ENCODE assay signal across 1 cellular context in the genomic region with DNA sequence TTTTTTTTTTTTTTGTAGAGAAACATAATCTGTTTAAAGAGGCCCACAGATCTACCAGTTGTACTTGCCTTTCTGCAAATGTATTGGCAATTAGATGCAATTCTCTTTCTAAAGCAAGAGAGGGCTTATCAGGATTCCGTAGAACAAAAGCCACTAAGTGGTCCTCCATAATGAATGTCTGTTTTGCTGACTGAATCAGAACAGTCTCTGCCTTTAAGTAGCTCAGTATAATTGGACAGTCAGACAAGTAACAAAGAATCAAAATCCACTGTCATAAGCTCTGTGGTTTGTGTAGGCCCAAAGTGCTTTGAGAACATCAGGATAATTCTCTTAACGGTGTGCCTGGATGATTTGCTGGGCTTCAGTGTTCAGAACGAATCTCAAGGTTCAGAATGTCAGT.
TF ChIP-seq lines count a peak whose summit lies in the region.

No MANE protein-coding gene starts in this region.

TF ChIP-seq in H1, 55 proteins besides CTCF, POLR2A, EP300 and RAD21:
- TF ChIP-seq EGR1 (IDR thresholded peaks at IDR 0.05; ENCODE audit: borderline replicate concordance, low read depth, low read length) (no peak), RBBP5 (IDR thresholded peaks at IDR 0.05; ENCODE audit: borderline replicate concordance, low read depth, low read length) (no peak), TEAD4 (IDR thresholded peaks at IDR 0.05; ENCODE audit: low read depth, low read length) (no peak), NANOG (IDR thresholded peaks at IDR 0.05; ENCODE audit: insufficient read depth, low read depth, low read length, poor library complexity, severe bottlenecking) (no peak), CEBPB (IDR thresholded peaks at IDR 0.05; ENCODE audit: low read depth, low read length) (no peak), ATF3 (IDR thresholded peaks at IDR 0.05; ENCODE audit: insufficient read depth, low read depth, low read length) (no peak), GABPA (IDR thresholded peaks at IDR 0.05; ENCODE audit: borderline replicate concordance, insufficient read depth, low read length) (no peak), EZH2 (IDR thresholded peaks at IDR 0.05; ENCODE audit: low read depth, low read length, severe bottlenecking) (no peak), TBP (IDR thresholded peaks at IDR 0.05; ENCODE audit: low read depth, low read length) (no peak), SRF (IDR thresholded peaks at IDR 0.05; ENCODE audit: low read depth, low read length) (no peak), CBX8 (IDR thresholded peaks at IDR 0.05; ENCODE audit: borderline replicate concordance, low read depth, low read length) (no peak), ZNF274 (IDR thresholded peaks at IDR 0.05; ENCODE audit: borderline replicate concordance, extremely low read depth, low read length) (no peak)
